Comparison of ENCODE assay signal across 15 cellular contexts in genomic region chr15:93035092-93035915, GRCh38. TPM values are rescaled to one million over a fixed set of nuclear protein-coding genes. Genes with fewer than 3 reads are reported as not detected.
DNase-seq lines count a peak whose midpoint lies in the region; ATAC-seq and TF ChIP-seq lines count a peak whose summit lies in the region.
"Had no signal": no experiment of that assay in that cellular context is flagged by ENCODE, and none has a peak within 500 bp of the region (broad histone marks: within the 10 kb centered on the region; RNA-seq: fewer than 3 reads in every experiment).

No MANE protein-coding gene starts in this region.

- H3K9me1 ChIP-seq in IMR-90 (ENCODE audit: insufficient read depth, low read length) = no peaks in the 10 kb centered on the region

- TF ChIP-seq CTCF in IMR-90 (conservative IDR thresholded peaks at IDR 0.05; ENCODE audit: low read depth, low read length) (no peak), foreskin keratinocyte (conservative IDR thresholded peaks at IDR 0.05) (no peak), GM13976 (IDR thresholded peaks at IDR 0.05; ENCODE audit: borderline replicate concordance, control extremely low read depth, extremely low read depth, insufficient read depth, missing control alignments) (no peak)

- H3K9me3 ChIP-seq in BLaER1 (no peaks in the 10 kb centered on the region), IMR-90 (ENCODE audit: control insufficient read depth, insufficient read depth, low read length) (no peaks in the 10 kb centered on the region)
- H3K9me3 ChIP-seq in CD4-positive, alpha-beta memory T cell (ENCODE audit: control insufficient read depth in 1 of 2, low read length in 2 of 2) = no peaks in the 10 kb centered on the region
- H3K9me3 ChIP-seq: HAP-1, mucosa of descending colon, upper lobe of left lung had no signal

- no peaks in the 10 kb centered on the region for H4K20me1 ChIP-seq in BLaER1
- no peaks in the 10 kb centered on the region for H4K20me1 ChIP-seq in IMR-90 (ENCODE audit: insufficient read depth, low read length)

- TF ChIP-seq POLR2A in IMR-90 (IDR thresholded peaks at IDR 0.05; ENCODE audit: low read depth, low read length) = no peak

- BruUV-seq in IMR-90 (replicated peaks; lab: Mats Ljungman, UMichigan) = no TSS peak

- no peak overlapping the region for H4K8ac ChIP-seq in IMR-90 (ENCODE audit: low read depth in 2 of 2, low read length in 2 of 2)

- H3K79me1 ChIP-seq in IMR-90 (ENCODE audit: low read depth in 1 of 2, low read length in 2 of 2) = no peaks in the 10 kb centered on the region

- H3K9ac ChIP-seq in BLaER1 (peak overlapping the region; percentile 78), IMR-90 (ENCODE audit: low read depth, low read length) (no peak overlapping the region)

- H4K5ac ChIP-seq in IMR-90 (ENCODE audit: low read depth, low read length) = no peak overlapping the region

- no peak for TF ChIP-seq RAD21 in IMR-90 (IDR thresholded peaks at IDR 0.05; ENCODE audit: low read length)

- dilution Hi-C loops in IMR-90 (cut with HindIII; ENCODE audit: low sequenced_read_pairs, unreplicated experiment) = no loop called here

- H2AFZ ChIP-seq in IMR-90 (replicated peaks; ENCODE audit: low read length, poor library complexity) = no peak overlapping the region

- no peak overlapping the region for H3K18ac ChIP-seq in IMR-90 (ENCODE audit: low read depth, low read length)

- H3K23ac ChIP-seq in IMR-90 (ENCODE audit: low read depth, low read length) = no peak overlapping the region

- no peaks in the 10 kb centered on the region for H3K9me3 Mint-ChIP-seq in activated CD4-positive, alpha-beta memory T cell treated with anti-CD3 and anti-CD28 coated beads for 36 hours
- peaks cover 0 to 3% (median 0%) of the 10 kb centered on the region in 8 donors for H3K9me3 Mint-ChIP-seq in CD4-positive, alpha-beta memory T cell
- H3K9me3 Mint-ChIP-seq: activated CD4-positive, alpha-beta T cell treated with anti-CD3 and anti-CD28 coated beads, Interleukin-2, amount 10 ng/mL, durations not matched to agents 24 days and 14 days; activated naive CD4-positive, alpha-beta T cell treated with anti-CD3 and anti-CD28 coated beads, Interleukin-2, amount 50 U/mL, for 24 hours had no signal

- no peaks in the 10 kb centered on the region for H3K27me3 Mint-ChIP-seq in activated CD4-positive, alpha-beta memory T cell treated with anti-CD3 and anti-CD28 coated beads for 36 hours
- no peaks in the 10 kb centered on the region for H3K27me3 Mint-ChIP-seq in CD4-positive, alpha-beta memory T cell

- ATAC-seq in GM19467 (IDR thresholded peaks at IDR 0.05; ENCODE audit: unreplicated experiment) = peak; percentile 31
- no peak for ATAC-seq in IMR-90 (ENCODE audit: low read depth)
- ATAC-seq in foreskin keratinocyte = peak; percentile 7

- H3K27ac Mint-ChIP-seq in activated CD4-positive, alpha-beta memory T cell treated with anti-CD3 and anti-CD28 coated beads for 36 hours = no peak overlapping the region
- H3K27ac Mint-ChIP-seq in CD4-positive, alpha-beta memory T cell = peak overlapping the region in 1 of 7 donors; percentile 72
- H3K27ac Mint-ChIP-seq: activated CD4-positive, alpha-beta T cell treated with anti-CD3 and anti-CD28 coated beads, Interleukin-2, amount 10 ng/mL, durations not matched to agents 24 days and 14 days; activated naive CD4-positive, alpha-beta T cell treated with anti-CD3 and anti-CD28 coated beads, Interleukin-2, amount 50 U/mL, for 24 hours had no signal

- no peak overlapping the region for H4K91ac ChIP-seq in IMR-90 (ENCODE audit: insufficient read depth, low read depth, low read length)

- H3K36me3 ChIP-seq in BLaER1 (peaks cover 6% of the 10 kb centered on the region), IMR-90 (ENCODE audit: control insufficient read depth, insufficient read depth, low read length) (no peaks in the 10 kb centered on the region)
- no peaks in the 10 kb centered on the region for H3K36me3 ChIP-seq in CD4-positive, alpha-beta memory T cell (ENCODE audit: insufficient read depth, low read length)
- H3K36me3 ChIP-seq: HAP-1, upper lobe of left lung had no signal

- peak overlapping the region; percentile 91 for H3K27ac ChIP-seq in BLaER1
- H3K27ac ChIP-seq in IMR-90 (ENCODE audit: insufficient read depth, low read length) = no peak overlapping the region
- H3K27ac ChIP-seq in foreskin keratinocyte = no peak overlapping the region
- H3K27ac ChIP-seq in CD4-positive, alpha-beta memory T cell (ENCODE audit: low read depth, low read length) = no peak overlapping the region
- H3K27ac ChIP-seq: upper lobe of left lung had no signal

- H3K56ac ChIP-seq in IMR-90 (ENCODE audit: extremely low read depth, insufficient read depth, low read length) = no peak overlapping the region

- no peak overlapping the region for H2BK15ac ChIP-seq in IMR-90 (ENCODE audit: low read depth, low read length)

- no peak overlapping the region for H2AK5ac ChIP-seq in IMR-90 (ENCODE audit: low read depth, low read length)

- H3K36me3 Mint-ChIP-seq in activated CD4-positive, alpha-beta memory T cell treated with anti-CD3 and anti-CD28 coated beads for 36 hours = no peaks in the 10 kb centered on the region
- no peaks in the 10 kb centered on the region for H3K36me3 Mint-ChIP-seq in CD4-positive, alpha-beta memory T cell
- H3K36me3 Mint-ChIP-seq: activated naive CD4-positive, alpha-beta T cell treated with anti-CD3 and anti-CD28 coated beads, Interleukin-2, amount 50 U/mL, for 24 hours had no signal

- H3K4ac ChIP-seq in IMR-90 (ENCODE audit: low read depth, low read length) = no peak overlapping the region

- POLR2A ChIA-PET in IMR-90 (lab: Charles Lee; ENCODE audit: unreplicated experiment) = interaction anchor here (0.6 kb wide), 1 partner anchor 53 kb away, joined by 5 read pairs; no protein-coding TSS in a partner anchor
- POLR2A ChIA-PET in activated CD4-positive, alpha-beta memory T cell treated with anti-CD3 and anti-CD28 coated beads for 36 hours (lab: Charles Lee) = interaction anchor here (0.6 kb wide), 1 partner anchor 308 kb away, joined by 3 read pairs; no protein-coding TSS in a partner anchor
- POLR2A ChIA-PET in CD4-positive, alpha-beta memory T cell (lab: Charles Lee; ENCODE audit: partially characterized antibody) = interaction anchor here (3.6 kb wide), 1 partner anchor 12 kb away, joined by 16 read pairs; no protein-coding TSS in a partner anchor

- intact Hi-C loops in IMR-90 (cut with micrococcal nuclease) = loop anchor here (10.0 kb wide), 1 partner anchor 959 kb away; no protein-coding TSS in a partner anchor
- intact Hi-C loops in activated CD4-positive, alpha-beta memory T cell treated with anti-CD3 and anti-CD28 coated beads for 36 hours (cut with micrococcal nuclease) = loop anchor here (10.0 kb wide), 1 partner anchor 119 kb away; no protein-coding TSS in a partner anchor
- intact Hi-C loops in CD4-positive, alpha-beta memory T cell (cut with micrococcal nuclease) = no loop called here

- H3K4me3 ChIP-seq in BLaER1 (0 out of 2 replicates have a peak overlapping the region, but pooled peaks have one; percentile 16), IMR-90 (ENCODE audit: insufficient read depth, low read depth, low read length) (no peak overlapping the region)
- no peak overlapping the region for H3K4me3 ChIP-seq in CD4-positive, alpha-beta memory T cell (ENCODE audit: low read length in 2 of 2)
- H3K4me3 ChIP-seq: HAP-1, mucosa of descending colon, upper lobe of left lung had no signal

- in situ Hi-C loops in IMR-90 (cut with MboI; ENCODE audit: low sequenced_read_pairs) (loop anchor here (10.0 kb wide), 2 partner anchors 959 to 1289 kb away; no protein-coding TSS in a partner anchor), GM13976 (cut with MboI; ENCODE audit: low sequenced_read_pairs, unreplicated experiment) (no loop called here)

- H3K4me3 Mint-ChIP-seq in activated CD4-positive, alpha-beta memory T cell treated with anti-CD3 and anti-CD28 coated beads for 36 hours = no peak overlapping the region
- no peak overlapping the region for H3K4me3 Mint-ChIP-seq in CD4-positive, alpha-beta memory T cell

- no peak overlapping the region for H3K14ac ChIP-seq in IMR-90 (replicated peaks; ENCODE audit: low read depth, low read length)

- H3K4me2 ChIP-seq in BLaER1 = peak overlapping the region; percentile 83
- H3K4me2 ChIP-seq in IMR-90 (ENCODE audit: low read depth, low read length) = no peak overlapping the region

- H2AK9ac ChIP-seq in IMR-90 (replicated peaks; ENCODE audit: low read depth, low read length, poor library complexity) = peak overlapping the region; percentile 61

- peaks cover 9% of the 10 kb centered on the region for H3K4me1 Mint-ChIP-seq in activated CD4-positive, alpha-beta memory T cell treated with anti-CD3 and anti-CD28 coated beads for 36 hours (ENCODE audit: low read depth)
- H3K4me1 Mint-ChIP-seq in CD4-positive, alpha-beta memory T cell = peaks cover 10 to 19% (median 11%) of the 10 kb centered on the region in 4 donors

- H2BK5ac ChIP-seq in IMR-90 (ENCODE audit: low read depth, low read length, poor library complexity, severe bottlenecking) = no peak overlapping the region

- H2BK20ac ChIP-seq in IMR-90 (ENCODE audit: low read depth, low read length) = no peak overlapping the region

- 81% methylated on average over 10 of the region's 18 CpGs; no CpG with 5 or more reads in 1 of the 2 experiments for WGBS in IMR-90 (ENCODE audit: extremely low coverage in 2 of 2, insufficient read length in 1 of 2), 2 experiments

- H3K27me3 ChIP-seq in BLaER1 (no peaks in the 10 kb centered on the region), IMR-90 (ENCODE audit: control insufficient read depth, insufficient read depth, low read length) (peaks cover 2% of the 10 kb centered on the region; the same call in 1 of the 2 replicates), foreskin keratinocyte (peaks cover 3% of the 10 kb centered on the region)
- no peaks in the 10 kb centered on the region for H3K27me3 ChIP-seq in CD4-positive, alpha-beta memory T cell (ENCODE audit: insufficient read depth, low read length)
- H3K27me3 ChIP-seq: upper lobe of left lung had no signal

- no peak overlapping the region for H2BK120ac ChIP-seq in IMR-90 (ENCODE audit: low read depth, low read length)

- H3K4me1 ChIP-seq in BLaER1 (peaks cover 84% of the 10 kb centered on the region), IMR-90 (ENCODE audit: control insufficient read depth, insufficient read depth, low read length) (no peaks in the 10 kb centered on the region; the same call in 1 of the 2 replicates), foreskin keratinocyte (no peaks in the 10 kb centered on the region)
- peaks cover 14% of the 10 kb centered on the region for H3K4me1 ChIP-seq in CD4-positive, alpha-beta memory T cell (ENCODE audit: insufficient read depth, low read length)

- DNase-seq in IMR-90 (no peak), foreskin keratinocyte (no peak), GM13976 (ENCODE audit: low spot score) (no peak), NCI-H1417 treated with DMSO at 0.1 percent for 48 hours (lab: John Stamatoyannopoulos, UW) (no peak)
- no peak for DNase-seq in activated CD4-positive, alpha-beta memory T cell treated with anti-CD3 and anti-CD28 coated beads for 36 hours
- DNase-seq in CD4-positive, alpha-beta memory T cell = no peak
- DNase-seq: EL had no signal

- CTCF ChIA-PET in IMR-90 (lab: Yijun Ruan, JAX) = interaction anchor here (0.5 to 3.2 kb wide), 4 partner anchors 136 to 1085 kb away, joined by 3 to 13 read pairs (median 4); no protein-coding TSS in a partner anchor
- CTCF ChIA-PET in activated CD4-positive, alpha-beta memory T cell treated with anti-CD3 and anti-CD28 coated beads for 36 hours (lab: Charles Lee) = interaction anchor here (0.6 to 1.9 kb wide), 11 partner anchors 11 to 1084 kb away, joined by 3 to 8 read pairs (median 4); no protein-coding TSS in a partner anchor
- CTCF ChIA-PET in CD4-positive, alpha-beta memory T cell (lab: Charles Lee; ENCODE audit: partially characterized antibody) = interaction anchor here (0.9 to 3.3 kb wide), 12 partner anchors 10 to 317 kb away, joined by 3 to 26 read pairs (median 4); partner anchors contain the start of gene RGMA

RNA-seq across cellular contexts. Expression of gene RGMA, which starts 53.7 kb away (rescaled TPM):
- total RNA-seq in IMR-90 (2012; rRNA removed) (0.18 TPM in 1 of 2 replicates, not detected in the other), foreskin keratinocyte (1.4 and 1.8 TPM in 2 replicates)
- polyA plus RNA-seq in IMR-90 (2012; rRNA removed) (0.23 and 0.26 TPM in 2 replicates), foreskin keratinocyte (1.2 TPM in 2 replicates)
- 0.31 and 0.34 TPM in 2 replicates for polyA plus RNA-seq in IMR-90 (2012; cell fraction: cytosol; rRNA removed)
- 0.09 and 0.21 TPM in 2 replicates for polyA plus RNA-seq in IMR-90 (2012; cell fraction: nucleus; rRNA removed; ENCODE audit: low replicate concordance)
- under 1 TPM; 0.12 to 0.21 TPM for total RNA-seq in activated CD4-positive, alpha-beta memory T cell treated with anti-CD3 and anti-CD28 coated beads for 36 hours
- total RNA-seq in CD4-positive, alpha-beta memory T cell = not detected
- not detected for polyA plus RNA-seq in CD4-positive, alpha-beta memory T cell
- total RNA-seq: SK-MEL-5 had no signal
